8 cellular contexts compared by ENCODE assay signal in genomic region chr3:149765762-149766334, GRCh38. TPM values are rescaled to one million over a fixed set of nuclear protein-coding genes. Genes with fewer than 3 reads are reported as not detected.
DNase-seq lines count a peak whose midpoint lies in the region; ATAC-seq and TF ChIP-seq lines count a peak whose summit lies in the region.

No MANE protein-coding gene starts in this region.

- no peak overlapping the region for H3K23ac ChIP-seq in IMR-90 (ENCODE audit: low read depth, low read length)

- H2BK5ac ChIP-seq in IMR-90 (ENCODE audit: low read depth, low read length, poor library complexity, severe bottlenecking), result no peak overlapping the region

- DNase-seq in COR-L47 (lab: John Stamatoyannopoulos, UW) (peak; percentile 17), IMR-90 (peak; percentile 67), amniotic stem cell (lab: John Stamatoyannopoulos, UW) (peak; percentile 17), left lung (no peak), NK-92 (lab: John Stamatoyannopoulos, UW; ENCODE audit: unreplicated experiment) (no peak)
- no peak for DNase-seq in CD4-positive, alpha-beta memory T cell

- no TSS peak for BruUV-seq in IMR-90 (replicated peaks; lab: Mats Ljungman, UMichigan)

- in situ Hi-C loops in IMR-90 (cut with MboI; ENCODE audit: low sequenced_read_pairs), result no loop called here

- peaks cover 13 to 14% of the 10 kb centered on the region in 2 donors for H3K27me3 Mint-ChIP-seq in CD4-positive, alpha-beta memory T cell

- no peak overlapping the region for H2AFZ ChIP-seq in IMR-90 (replicated peaks; ENCODE audit: low read length, poor library complexity)

- no peaks in the 10 kb centered on the region for H3K36me3 Mint-ChIP-seq in CD4-positive, alpha-beta memory T cell

- ATAC-seq in IMR-90 (ENCODE audit: low read depth) (peak; percentile 80), left lung (peak; percentile 58), GM18870 (IDR thresholded peaks at IDR 0.05; ENCODE audit: unreplicated experiment) (no peak), GM21390 (IDR thresholded peaks at IDR 0.05; ENCODE audit: unreplicated experiment) (no peak)

- TF ChIP-seq POLR2A in IMR-90 (IDR thresholded peaks at IDR 0.05; ENCODE audit: low read depth, low read length), result no peak

- H3K27ac Mint-ChIP-seq in CD4-positive, alpha-beta memory T cell, result no peak overlapping the region

- no peak overlapping the region for H2BK120ac ChIP-seq in IMR-90 (ENCODE audit: low read depth, low read length)

- H3K9ac ChIP-seq in IMR-90 (ENCODE audit: low read depth, low read length), result no peak overlapping the region

- H3K18ac ChIP-seq in IMR-90 (ENCODE audit: low read depth, low read length), result no peak overlapping the region

- no peak overlapping the region for H3K14ac ChIP-seq in IMR-90 (replicated peaks; ENCODE audit: low read depth, low read length)

- intact Hi-C loops in IMR-90 (cut with micrococcal nuclease) (loop anchor here (1.0 kb wide), 2 partner anchors 42 to 455 kb away; no protein-coding TSS in a partner anchor), left lung (cut with DNase I) (no loop called here)
- intact Hi-C loops in CD4-positive, alpha-beta memory T cell (cut with micrococcal nuclease), result no loop called here

- no peaks in the 10 kb centered on the region for H3K9me3 Mint-ChIP-seq in CD4-positive, alpha-beta memory T cell

- H3K27ac ChIP-seq in IMR-90 (ENCODE audit: insufficient read depth, low read length) (no peak overlapping the region), left lung (no peak overlapping the region)
- no peak overlapping the region for H3K27ac ChIP-seq in CD4-positive, alpha-beta memory T cell (ENCODE audit: low read depth, low read length)

- no peaks in the 10 kb centered on the region for H4K20me1 ChIP-seq in IMR-90 (ENCODE audit: insufficient read depth, low read length)

- no peak overlapping the region for H3K4me3 Mint-ChIP-seq in CD4-positive, alpha-beta memory T cell

- no peak overlapping the region for H2AK5ac ChIP-seq in IMR-90 (ENCODE audit: low read depth, low read length)

- H3K36me3 ChIP-seq in IMR-90 (ENCODE audit: control insufficient read depth, insufficient read depth, low read length), result no peaks in the 10 kb centered on the region
- H3K36me3 ChIP-seq in left lung, result no peaks in the 10 kb centered on the region
- H3K36me3 ChIP-seq in CD4-positive, alpha-beta memory T cell (ENCODE audit: insufficient read depth, low read length), result no peaks in the 10 kb centered on the region

- H3K9me1 ChIP-seq in IMR-90 (ENCODE audit: insufficient read depth, low read length), result peaks cover 2% of the 10 kb centered on the region; the same call in 1 of the 2 replicates

- H3K27me3 ChIP-seq in IMR-90 (ENCODE audit: control insufficient read depth, insufficient read depth, low read length) (peaks cover 39% of the 10 kb centered on the region), left lung (peaks cover 0 to 8% of the 10 kb centered on the region in 2 donors)
- peaks cover 14% of the 10 kb centered on the region for H3K27me3 ChIP-seq in CD4-positive, alpha-beta memory T cell (ENCODE audit: insufficient read depth, low read length)

- H3K4me2 ChIP-seq in IMR-90 (ENCODE audit: low read depth, low read length), result no peak overlapping the region

- H3K79me1 ChIP-seq in IMR-90 (ENCODE audit: low read depth in 1 of 2, low read length in 2 of 2), result no peaks in the 10 kb centered on the region

- no peaks in the 10 kb centered on the region for H3K4me1 ChIP-seq in IMR-90 (ENCODE audit: control insufficient read depth, insufficient read depth, low read length)
- no peaks in the 10 kb centered on the region for H3K4me1 ChIP-seq in left lung
- H3K4me1 ChIP-seq in CD4-positive, alpha-beta memory T cell (ENCODE audit: insufficient read depth, low read length), result no peaks in the 10 kb centered on the region

- H2BK20ac ChIP-seq in IMR-90 (ENCODE audit: low read depth, low read length), result no peak overlapping the region

- no peaks in the 10 kb centered on the region for H3K4me1 Mint-ChIP-seq in CD4-positive, alpha-beta memory T cell

- no peak overlapping the region for H4K8ac ChIP-seq in IMR-90 (ENCODE audit: low read depth in 2 of 2, low read length in 2 of 2)

- H4K5ac ChIP-seq in IMR-90 (ENCODE audit: low read depth, low read length), result no peak overlapping the region

- POLR2A ChIA-PET in IMR-90 (lab: Charles Lee; ENCODE audit: unreplicated experiment), result interaction anchor here (1.0 kb wide), 1 partner anchor 42 kb away, joined by 3 read pairs; no protein-coding TSS in a partner anchor
- POLR2A ChIA-PET in CD4-positive, alpha-beta memory T cell (lab: Charles Lee; ENCODE audit: partially characterized antibody), result interaction anchor here (1.8 kb wide), 1 partner anchor 43 kb away, joined by 6 read pairs; no protein-coding TSS in a partner anchor

- CTCF ChIA-PET in IMR-90 (lab: Yijun Ruan, JAX), result interaction anchor here (0.6 to 5.5 kb wide), 11 partner anchors 9 to 451 kb away, joined by 3 to 58 read pairs (median 3); partner anchors contain the start of genes COMMD2 and RNF13
- CTCF ChIA-PET in CD4-positive, alpha-beta memory T cell (lab: Charles Lee; ENCODE audit: partially characterized antibody), result interaction anchor here (1.1 to 4.6 kb wide), 6 partner anchors 8 to 53 kb away, joined by 4 to 37 read pairs (median 6); partner anchors contain the start of gene COMMD2

- H3K9me3 ChIP-seq in IMR-90 (ENCODE audit: control insufficient read depth, insufficient read depth, low read length), result no peaks in the 10 kb centered on the region
- H3K9me3 ChIP-seq in left lung, result no peaks in the 10 kb centered on the region
- H3K9me3 ChIP-seq in CD4-positive, alpha-beta memory T cell (ENCODE audit: control insufficient read depth in 1 of 2, low read length in 2 of 2), result no peaks in the 10 kb centered on the region

- dilution Hi-C loops in IMR-90 (cut with HindIII; ENCODE audit: low sequenced_read_pairs, unreplicated experiment), result no loop called here

- H3K4me3 ChIP-seq in IMR-90 (ENCODE audit: insufficient read depth, low read depth, low read length), result no peak overlapping the region
- no peak overlapping the region for H3K4me3 ChIP-seq in left lung
- no peak overlapping the region for H3K4me3 ChIP-seq in CD4-positive, alpha-beta memory T cell (ENCODE audit: low read length in 2 of 2)

- WGBS in IMR-90 (ENCODE audit: extremely low coverage in 2 of 2, insufficient read length in 1 of 2), 2 experiments, result no CpG with 5 or more reads among the region's 2 CpGs

- no peak overlapping the region for H3K56ac ChIP-seq in IMR-90 (ENCODE audit: extremely low read depth, insufficient read depth, low read length)

- TF ChIP-seq RAD21 in IMR-90 (IDR thresholded peaks at IDR 0.05; ENCODE audit: low read length), result peak; percentile 67

- no peak overlapping the region for H3K4ac ChIP-seq in IMR-90 (ENCODE audit: low read depth, low read length)

- no peak overlapping the region for H2BK15ac ChIP-seq in IMR-90 (ENCODE audit: low read depth, low read length)

- no peak overlapping the region for H2AK9ac ChIP-seq in IMR-90 (replicated peaks; ENCODE audit: low read depth, low read length, poor library complexity)

- H4K91ac ChIP-seq in IMR-90 (ENCODE audit: insufficient read depth, low read depth, low read length), result no peak overlapping the region

- peak; percentile 74 for TF ChIP-seq CTCF in IMR-90 (conservative IDR thresholded peaks at IDR 0.05; ENCODE audit: low read depth, low read length)
- TF ChIP-seq CTCF in left lung (IDR thresholded peaks at IDR 0.05), result peak; percentile 23 to 37

TF ChIP-seq in IMR-90, 13 proteins besides CTCF, POLR2A, EP300 and RAD21:
- TF ChIP-seq MXI1 (IDR thresholded peaks at IDR 0.05; ENCODE audit: borderline replicate concordance, low read depth, low read length) (no peak), SMC3 (IDR thresholded peaks at IDR 0.05; ENCODE audit: low read depth, low read length) (peak; percentile 75)
TF ChIP-seq in IMR-90: peak in this region for 1.

RNA-seq across cellular contexts. Expression of gene COMMD2, which starts 13.6 kb away (rescaled TPM):
- total RNA-seq in IMR-90 (2012; rRNA removed), result 31.9 and 46.1 TPM in 2 replicates
- 23.6 and 25.9 TPM in 2 replicates for polyA plus RNA-seq in IMR-90 (2012; rRNA removed)
- 6.3 and 8.4 TPM in 2 replicates for polyA plus RNA-seq in IMR-90 (2012; cell fraction: cytosol; rRNA removed)
- polyA plus RNA-seq in IMR-90 (2012; cell fraction: nucleus; rRNA removed; ENCODE audit: low replicate concordance), result 4.1 and 14.8 TPM in 2 replicates
- total RNA-seq in left lung, result 10 to 100 TPM; 43.1 to 44.7 TPM
- 10 to 100 TPM; 38.0 to 44.7 TPM for total RNA-seq in CD4-positive, alpha-beta memory T cell
- polyA plus RNA-seq in CD4-positive, alpha-beta memory T cell, result 10 to 100 TPM; 55.5 to 60.0 TPM

RNA-seq across cellular contexts. Expression of gene ANKUB1, which starts 26.5 kb away (rescaled TPM):
- total RNA-seq in IMR-90 (2012; rRNA removed), result not detected in 2 replicates
- polyA plus RNA-seq in IMR-90 (2012; rRNA removed), result not detected in 2 replicates
- polyA plus RNA-seq in IMR-90 (2012; cell fraction: cytosol; rRNA removed), result not detected in 2 replicates
- not detected in 2 replicates for polyA plus RNA-seq in IMR-90 (2012; cell fraction: nucleus; rRNA removed; ENCODE audit: low replicate concordance)
- total RNA-seq in left lung, result 1 to 10 TPM in 1 of 2 donors, not detected in 1; 2.2 TPM
- total RNA-seq in CD4-positive, alpha-beta memory T cell, result not detected
- not detected for polyA plus RNA-seq in CD4-positive, alpha-beta memory T cell

RNA-seq across cellular contexts. Expression of gene RNF13, which starts 47.2 kb away (rescaled TPM):
- 29.8 and 39.2 TPM in 2 replicates for total RNA-seq in IMR-90 (2012; rRNA removed)
- 9.3 and 12.8 TPM in 2 replicates for polyA plus RNA-seq in IMR-90 (2012; rRNA removed)
- polyA plus RNA-seq in IMR-90 (2012; cell fraction: cytosol; rRNA removed), result 3.6 and 7.2 TPM in 2 replicates
- 1.4 and 16.5 TPM in 2 replicates for polyA plus RNA-seq in IMR-90 (2012; cell fraction: nucleus; rRNA removed; ENCODE audit: low replicate concordance)
- 100 to 1,000 TPM in 1 of 2 donors, 10 to 100 TPM in 1; 89.2 to 126 TPM for total RNA-seq in left lung
- 10 to 100 TPM; 63.3 to 68.2 TPM for total RNA-seq in CD4-positive, alpha-beta memory T cell
- polyA plus RNA-seq in CD4-positive, alpha-beta memory T cell, result 100 to 1,000 TPM; 129 to 136 TPM

Comparison
In these comparisons a context has a peak if more than half of its experiments do, and no peak if none do; other contexts are left out.
1. DNase-seq: peak in COR-L47 (single experiment), IMR-90 (single experiment) and amniotic stem cell (single experiment); none in left lung (0 of 2), NK-92 (single experiment) and CD4-positive, alpha-beta memory T cell (0 of 5).
2. ATAC-seq: peak in IMR-90 (single experiment) and left lung (single experiment); none in GM18870 (single experiment) and GM21390 (single experiment).